In the genomic region with DNA sequence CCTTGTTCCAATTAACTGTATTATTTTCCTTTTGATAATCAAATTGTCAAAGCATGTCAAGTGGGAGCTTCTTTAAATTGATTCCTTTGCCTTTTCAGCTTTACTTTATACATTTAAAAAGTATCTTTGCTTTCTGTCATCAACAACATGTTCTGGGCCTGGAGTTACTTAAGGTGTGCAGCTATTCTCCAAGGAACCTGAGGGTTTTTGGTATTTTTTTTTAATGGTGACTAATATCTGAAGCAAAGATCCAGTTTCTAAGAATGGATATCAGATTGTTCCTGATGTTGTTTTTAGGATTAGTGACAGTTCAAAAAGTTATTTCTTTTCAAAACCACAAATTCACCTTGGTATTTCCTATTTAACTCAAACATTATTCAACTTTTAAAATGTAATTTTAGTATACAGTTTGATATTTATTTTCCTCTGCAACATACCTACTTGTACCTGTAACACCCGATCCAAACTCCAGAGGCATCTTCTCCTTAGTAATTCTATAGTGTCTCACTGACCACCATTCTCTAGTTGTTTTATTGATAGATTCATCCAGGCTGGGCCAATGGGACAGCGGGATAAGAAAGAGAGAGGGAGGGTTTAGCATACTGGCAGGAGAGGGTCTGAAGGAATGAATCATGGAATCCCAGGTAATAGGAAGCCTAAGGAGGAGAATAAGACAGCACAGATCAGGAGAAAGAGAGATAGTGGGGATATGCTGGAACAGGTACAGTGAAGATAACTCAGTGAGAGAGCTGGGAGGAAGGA, we compare ENCODE assay signal across 15 cellular contexts. TPM values are rescaled to one million over a fixed set of nuclear protein-coding genes. Genes with fewer than 3 reads are reported as not detected.
DNase-seq lines count a peak whose midpoint lies in the region; ATAC-seq, FAIRE-seq and TF ChIP-seq lines count a peak whose summit lies in the region.
"Had no signal": no experiment of that assay in that cellular context is flagged by ENCODE, and none has a peak within 500 bp of the region (broad histone marks: within the 10 kb centered on the region; RNA-seq: fewer than 3 reads in every experiment).

No MANE protein-coding gene starts in this region.

- no peaks in the 10 kb centered on the region for H3K9me3 ChIP-seq in pancreas
- H3K9me3 ChIP-seq: mucosa of descending colon had no signal

- no peaks in the 10 kb centered on the region for H3K9me3 Mint-ChIP-seq in activated T-cell treated with anti-CD3 and anti-CD28 coated beads, Interleukin-2, amount 50 U/mL, for 72 hours
- H3K9me3 Mint-ChIP-seq in T-cell (no peaks in the 10 kb centered on the region), endothelial cell (ENCODE audit: unreplicated experiment) (no peaks in the 10 kb centered on the region)
- H3K9me3 Mint-ChIP-seq: stimulated activated memory B cell treated with anti-CD40 and anti-IgM and Interleukin-4, amounts not matched to agents 10 μg/mL and 1 μg/mL and 100 μg/mL, for 72 hours had no signal

- TF ChIP-seq CTCF in endothelial cell (IDR thresholded peaks at IDR 0.05; ENCODE audit: unreplicated experiment) (no peak), pancreas (IDR thresholded peaks at IDR 0.05) (no peak)

- H3K4me3 ChIP-seq in pancreas: no peak overlapping the region
- H3K4me3 ChIP-seq: mucosa of descending colon had no signal

- WGBS in pancreas, 2 donors: 40 to 49% methylated on average over 2 of the region's 2 CpGs

- H3K27me3 Mint-ChIP-seq in activated T-cell treated with anti-CD3 and anti-CD28 coated beads, Interleukin-2, amount 50 U/mL, for 72 hours (ENCODE audit: low read depth): no peaks in the 10 kb centered on the region
- H3K27me3 Mint-ChIP-seq in T-cell (no peaks in the 10 kb centered on the region), endothelial cell (ENCODE audit: unreplicated experiment) (peaks cover 14% of the 10 kb centered on the region)
- H3K27me3 Mint-ChIP-seq: activated CD4-positive, alpha-beta T cell treated with anti-CD3 and anti-CD28 coated beads for 36 hours; stimulated activated memory B cell treated with anti-CD40 and anti-IgM and Interleukin-4, amounts not matched to agents 10 μg/mL and 1 μg/mL and 100 μg/mL, for 72 hours had no signal

- peak overlapping the region in 1 of 2 donors; percentile 60 for H3K4me3 Mint-ChIP-seq in activated T-cell treated with anti-CD3 and anti-CD28 coated beads, Interleukin-2, amount 50 U/mL, for 72 hours
- H3K4me3 Mint-ChIP-seq in T-cell: peak overlapping the region in 2 of 3 donors; percentile 11 to 55
- H3K4me3 Mint-ChIP-seq in endothelial cell (ENCODE audit: unreplicated experiment): peak overlapping the region; percentile 54
- H3K4me3 Mint-ChIP-seq: activated CD4-positive, alpha-beta T cell treated with anti-CD3 and anti-CD28 coated beads for 36 hours; stimulated activated memory B cell treated with anti-CD40 and anti-IgM and Interleukin-4, amounts not matched to agents 10 μg/mL and 1 μg/mL and 100 μg/mL, for 72 hours had no signal

- no peak for FAIRE-seq in pancreas (lab: Jason Lieb, UNC)

- no peaks in the 10 kb centered on the region for H3K36me3 ChIP-seq in pancreas

- peak overlapping the region; percentile 81 for H3K27ac Mint-ChIP-seq in activated T-cell treated with anti-CD3 and anti-CD28 coated beads, Interleukin-2, amount 50 U/mL, for 72 hours
- H3K27ac Mint-ChIP-seq in T-cell (peak overlapping the region; percentile 40 to 88), endothelial cell (ENCODE audit: unreplicated experiment) (peak overlapping the region; percentile 49)
- H3K27ac Mint-ChIP-seq: stimulated activated memory B cell treated with anti-CD40 and anti-IgM and Interleukin-4, amounts not matched to agents 10 μg/mL and 1 μg/mL and 100 μg/mL, for 72 hours had no signal

- H3K27ac ChIP-seq in pancreas: peak overlapping the region in 3 of 4 donors; percentile 59 to 71 (median 61)

- CTCF ChIA-PET in T-cell (lab: Charles Lee): no interaction called here

- no peak for ATAC-seq in activated T-cell treated with anti-CD3 and anti-CD28 coated beads, Interleukin-2, amount 50 U/mL, for 72 hours (replicated peaks in 1 of 2)
- ATAC-seq in T-cell (replicated peaks in 1 of 4) (no peak), pancreas (no peak)
- ATAC-seq: activated CD4-positive, alpha-beta T cell treated with anti-CD3 and anti-CD28 coated beads for 36 hours; stimulated activated memory B cell treated with anti-CD40 and anti-IgM and Interleukin-4, amounts not matched to agents 10 μg/mL and 1 μg/mL and 100 μg/mL, for 72 hours had no signal

- DNase-seq in activated T-cell treated with anti-CD3 and anti-CD28 coated beads, Interleukin-2, amount 50 U/mL, for 72 hours: no peak
- DNase-seq in activated T-cell treated with anti-CD3 and anti-CD28 coated beads, Interleukin-2, amount 50 U/mL, for 48 hours: no peak
- DNase-seq in T-cell (no peak), endothelial cell (ENCODE audit: low spot score) (no peak), pancreas (no peak), middle frontal gyrus (ENCODE audit: extremely low spot score, low spot score) (no peak), RPMI8226 (no peak), H4 (ENCODE audit: low spot score) (no peak)
- DNase-seq: activated CD4-positive, alpha-beta T cell treated with anti-CD3 and anti-CD28 coated beads for 36 hours; DND-41; NCI-H1092; retina; stimulated activated CD4-positive, alpha-beta T cell treated with anti-CD3 and anti-CD28 coated beads, Interleukin-4, amount 100 ng/mL, for 24 hours had no signal

- H3K4me1 Mint-ChIP-seq in activated T-cell treated with anti-CD3 and anti-CD28 coated beads, Interleukin-2, amount 50 U/mL, for 72 hours (ENCODE audit: low read depth): peaks cover 47% of the 10 kb centered on the region
- H3K4me1 Mint-ChIP-seq in T-cell: peaks cover 34 to 52% (median 50%) of the 10 kb centered on the region in 3 donors
- H3K4me1 Mint-ChIP-seq in endothelial cell (ENCODE audit: unreplicated experiment): peaks cover 13% of the 10 kb centered on the region

- peaks cover 11 to 40% (median 38%) of the 10 kb centered on the region in 3 donors for H3K4me1 ChIP-seq in pancreas

- POLR2A ChIA-PET in T-cell (lab: Charles Lee): no interaction called here

- peaks cover 3% of the 10 kb centered on the region in 2 donors for H3K36me3 Mint-ChIP-seq in activated T-cell treated with anti-CD3 and anti-CD28 coated beads, Interleukin-2, amount 50 U/mL, for 72 hours (ENCODE audit: insufficient read depth in 2 of 2)
- no peaks in the 10 kb centered on the region for H3K36me3 Mint-ChIP-seq in T-cell
- peaks cover 5% of the 10 kb centered on the region for H3K36me3 Mint-ChIP-seq in endothelial cell (ENCODE audit: low read depth, unreplicated experiment)

- intact Hi-C loops in pancreas (cut with DNase I): no loop called here

- H3K27me3 ChIP-seq in pancreas: no peaks in the 10 kb centered on the region

RNA-seq across cellular contexts. Expression of a gene that starts 3.1 kb away (rescaled TPM):
- total RNA-seq in activated T-cell treated with anti-CD3 and anti-CD28 coated beads, Interleukin-2, amount 50 U/mL, for 72 hours: 10 to 100 TPM; 15.7 to 30.7 TPM
- total RNA-seq in T-cell (10 to 100 TPM in 1 of 5 donors, 1 to 10 TPM in 4; 3.9 to 13.5 (median 5.0) TPM), endothelial cell (ENCODE audit: unreplicated experiment) (1.5 TPM), pancreas (1 to 10 TPM in 1 of 6 donors, under 1 TPM in 5; 0.47 to 5.6 (median 0.75) TPM)
- polyA plus RNA-seq in pancreas: 1 to 10 TPM in 1 of 2 donors, under 1 TPM in 1; 0.91 to 1.4 TPM
- 0.08 and 0.29 TPM in 2 replicates for total RNA-seq in H4 (2014; rRNA removed; shearing (Covaris generic))

RNA-seq across cellular contexts. Expression of a gene that starts 3.4 kb away (rescaled TPM):
- 100 to 1,000 TPM; 114 to 126 TPM for total RNA-seq in activated T-cell treated with anti-CD3 and anti-CD28 coated beads, Interleukin-2, amount 50 U/mL, for 72 hours
- total RNA-seq in T-cell: 100 to 1,000 TPM; 126 to 166 (median 146) TPM
- total RNA-seq in endothelial cell (ENCODE audit: unreplicated experiment): 43.8 TPM
- total RNA-seq in pancreas: 10 to 100 TPM; 25.4 to 42.9 (median 27.9) TPM
- polyA plus RNA-seq in pancreas: 10 to 100 TPM; 21.8 to 26.9 TPM
- 12.8 and 15.0 TPM in 2 replicates for total RNA-seq in H4 (2014; rRNA removed; shearing (Covaris generic))

RNA-seq across cellular contexts. Expression of a gene that starts 16.2 kb away (rescaled TPM):
- 10 to 100 TPM; 38.5 to 44.8 TPM for total RNA-seq in activated T-cell treated with anti-CD3 and anti-CD28 coated beads, Interleukin-2, amount 50 U/mL, for 72 hours
- total RNA-seq in T-cell (100 to 1,000 TPM in 3 of 5 donors, 10 to 100 TPM in 2; 79.6 to 154 (median 109) TPM), endothelial cell (ENCODE audit: unreplicated experiment) (34.9 TPM), pancreas (10 to 100 TPM; 22.0 to 33.8 (median 28.9) TPM)
- polyA plus RNA-seq in pancreas: 100 to 1,000 TPM in 1 of 2 donors, 10 to 100 TPM in 1; 86.1 to 124 TPM
- total RNA-seq in H4 (2014; rRNA removed; shearing (Covaris generic)): 8.6 and 11.3 TPM in 2 replicates

RNA-seq across cellular contexts. Expression of a gene that starts 27.5 kb away (rescaled TPM):
- under 1 TPM; 0.09 to 0.14 TPM for total RNA-seq in activated T-cell treated with anti-CD3 and anti-CD28 coated beads, Interleukin-2, amount 50 U/mL, for 72 hours
- total RNA-seq in T-cell (under 1 TPM; 0.28 to 0.95 (median 0.61) TPM), endothelial cell (ENCODE audit: unreplicated experiment) (49.0 TPM), pancreas (1 to 10 TPM; 2.1 to 9.0 (median 4.3) TPM)
- 1 to 10 TPM; 2.7 to 5.6 TPM for polyA plus RNA-seq in pancreas
- total RNA-seq in H4 (2014; rRNA removed; shearing (Covaris generic)): 0.14 and 0.21 TPM in 2 replicates

RNA-seq across cellular contexts. Expression of a gene that starts 58.3 kb away (rescaled TPM):
- 10 to 100 TPM in 1 of 2 donors, 1 to 10 TPM in 1; 2.6 to 11.3 TPM for total RNA-seq in activated T-cell treated with anti-CD3 and anti-CD28 coated beads, Interleukin-2, amount 50 U/mL, for 72 hours
- under 1 TPM in 4 of 5 donors, not detected in 1; 0.16 to 0.82 (median 0.39) TPM for total RNA-seq in T-cell
- total RNA-seq in endothelial cell (ENCODE audit: unreplicated experiment): 42.4 TPM
- 10 to 100 TPM in 3 of 6 donors, 1 to 10 TPM in 3; 3.3 to 27.5 (median 10.5) TPM for total RNA-seq in pancreas
- polyA plus RNA-seq in pancreas: 10 to 100 TPM; 77.0 to 97.9 TPM
- 7.1 and 9.5 TPM in 2 replicates for total RNA-seq in H4 (2014; rRNA removed; shearing (Covaris generic))
